23 cellular contexts compared by ENCODE assay signal in the genomic region with DNA sequence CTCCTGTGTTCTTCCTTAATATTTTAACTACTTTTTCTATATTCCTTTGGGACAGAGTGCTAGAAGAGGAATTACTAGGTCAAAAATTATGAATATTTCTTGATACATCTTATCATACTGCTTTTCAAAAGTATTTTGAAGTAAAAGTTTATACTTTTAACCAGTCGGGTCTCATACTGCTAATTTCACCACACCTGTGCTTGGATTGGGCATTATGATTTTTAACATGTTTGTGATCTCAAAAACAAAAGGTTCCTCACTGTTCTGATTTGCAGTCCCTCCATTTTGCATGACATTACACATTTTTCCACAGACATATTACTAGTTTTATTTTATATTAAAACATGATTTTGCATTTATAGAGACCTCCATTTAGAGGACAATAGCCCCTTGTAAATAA.
"Had no signal": no experiment of that assay in that cellular context is flagged by ENCODE, and none has a peak within 500 bp of the region (broad histone marks: within the 10 kb centered on the region; RNA-seq: fewer than 3 reads in every experiment).

No MANE protein-coding gene starts in this region.

- H3K9me3 ChIP-seq: esophagus muscularis mucosa, gastroesophageal sphincter, heart left ventricle, left lung, lower lobe of right lung had no signal

- H3K27ac ChIP-seq: coronary artery, dorsolateral prefrontal cortex, esophagus muscularis mucosa, foreskin keratinocyte, gastroesophageal sphincter, heart left ventricle, left lung, lower lobe of right lung had no signal

- DNase-seq: dermis blood vessel endothelial cell; dorsolateral prefrontal cortex; effector CD4-positive, alpha-beta T cell; effector memory CD4-positive, alpha-beta T cell; foreskin keratinocyte; heart left ventricle; hippocampal formation; left cardiac atrium; left lung; left ventricle myocardium superior; lower lobe of right lung; mesendoderm; midbrain; naive thymus-derived CD4-positive, alpha-beta T cell had no signal

- H3K27me3 ChIP-seq: dorsolateral prefrontal cortex, esophagus muscularis mucosa, foreskin keratinocyte, gastroesophageal sphincter, heart left ventricle, left lung had no signal

- ATAC-seq: foreskin keratinocyte; gastroesophageal sphincter; heart left ventricle; left cardiac atrium; left lung; left ventricle myocardium superior; lower lobe of right lung; naive thymus-derived CD4-positive, alpha-beta T cell had no signal

- H3K4me3 ChIP-seq: coronary artery, dorsolateral prefrontal cortex, esophagus muscularis mucosa, gastroesophageal sphincter, heart left ventricle, left lung, lower lobe of right lung had no signal

- H3K27ac Mint-ChIP-seq: memory B cell had no signal

- H3K4me3 Mint-ChIP-seq: memory B cell; naive thymus-derived CD4-positive, alpha-beta T cell had no signal

- H3K9me3 Mint-ChIP-seq: memory B cell; naive thymus-derived CD4-positive, alpha-beta T cell had no signal

- FAIRE-seq: colon, endothelial cell of umbilical vein, frontal cortex, islet of Langerhans, keratinocyte had no signal

- H3K27me3 Mint-ChIP-seq: memory B cell; naive thymus-derived CD4-positive, alpha-beta T cell had no signal

- H3K4me1 Mint-ChIP-seq: memory B cell had no signal

- H3K4me1 ChIP-seq: esophagus muscularis mucosa, foreskin keratinocyte, gastroesophageal sphincter, heart left ventricle, left lung, lower lobe of right lung had no signal
